Comparison of ENCODE assay signal across 8 cellular contexts in the genomic region with DNA sequence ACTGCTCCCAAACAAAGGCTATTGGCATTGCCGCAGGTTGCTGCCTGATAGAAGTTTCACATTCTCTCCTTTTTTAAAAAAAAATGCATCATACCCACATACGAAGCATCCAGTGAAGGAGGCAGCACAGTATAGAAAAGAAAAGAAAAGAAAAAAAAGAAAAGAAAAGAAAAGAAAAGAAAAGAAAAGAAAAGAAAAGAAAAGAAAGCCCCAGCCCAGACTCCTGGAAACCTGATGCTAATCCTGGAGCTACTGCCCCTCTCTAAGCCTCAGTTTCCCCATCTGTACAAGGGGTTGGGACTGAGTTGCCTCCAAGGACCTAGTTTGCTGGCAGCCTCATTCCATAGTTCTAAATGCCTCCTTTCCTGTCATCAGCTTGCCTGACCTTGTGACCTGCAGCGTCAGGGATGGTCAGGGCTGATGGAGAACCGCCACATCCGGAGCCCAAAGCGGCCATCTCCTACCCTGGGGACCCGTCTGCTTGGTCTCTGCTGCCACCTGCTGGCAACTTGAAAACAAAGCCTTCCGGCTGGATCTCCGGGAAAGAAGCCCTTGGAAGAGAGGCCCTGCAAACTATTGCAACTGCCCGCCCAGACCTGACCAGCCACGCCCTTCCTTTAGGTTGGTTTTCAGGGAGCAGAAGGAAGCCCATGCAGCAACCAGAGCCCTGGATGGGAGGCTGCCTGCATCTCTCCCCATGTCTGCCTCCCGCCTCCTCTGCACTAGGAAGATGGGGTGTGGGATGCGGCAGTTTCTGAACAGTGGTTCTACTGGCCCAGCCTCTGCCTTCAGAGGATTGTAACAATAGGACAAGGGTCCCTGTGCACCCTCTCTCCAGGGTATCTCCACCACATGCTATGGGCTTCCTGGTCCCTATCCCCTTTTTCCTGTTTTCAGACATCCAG. TPM values are rescaled to one million over a fixed set of nuclear protein-coding genes. Genes with fewer than 3 reads are reported as not detected.
DNase-seq lines count a peak whose midpoint lies in the region; ATAC-seq lines count a peak whose summit lies in the region.

No MANE protein-coding gene starts in this region.

- H2BK5ac ChIP-seq in mesendoderm (ENCODE audit: low read length), result no peak overlapping the region

- ATAC-seq in GM19324 (IDR thresholded peaks at IDR 0.05; ENCODE audit: low FRiP score, unreplicated experiment), result no peak

- WGBS in mesendoderm (ENCODE audit: extremely low coverage, insufficient coverage, low lambda C conversion rate), result no CpG with 5 or more reads among the region's 13 CpGs

- no peak overlapping the region for H3K56ac ChIP-seq in mesendoderm (ENCODE audit: low read length)

- H3K4me1 Mint-ChIP-seq in activated CD4-positive, alpha-beta memory T cell treated with anti-CD3 and anti-CD28 coated beads, Interleukin-2, amount 10 ng/mL, durations not matched to agents 7 days and 5 days, result peaks cover 4% of the 10 kb centered on the region

- H3K4me3 ChIP-seq in H7 (ENCODE audit: insufficient read depth, low read depth, low read length), result no peak overlapping the region
- no peak overlapping the region for H3K4me3 ChIP-seq in effector memory CD4-positive, alpha-beta T cell (ENCODE audit: insufficient read depth, low read depth, low read length, poor library complexity, severe bottlenecking)
- no peak overlapping the region for H3K4me3 ChIP-seq in mesendoderm (ENCODE audit: low read length)

- no peak overlapping the region for H3K27ac Mint-ChIP-seq in activated CD4-positive, alpha-beta memory T cell treated with anti-CD3 and anti-CD28 coated beads, Interleukin-2, amount 10 ng/mL, durations not matched to agents 7 days and 5 days

- POLR2A ChIA-PET in activated CD4-positive, alpha-beta memory T cell treated with anti-CD3 and anti-CD28 coated beads, Interleukin-2, amount 10 ng/mL, durations not matched to agents 7 days and 5 days (lab: Charles Lee), result no interaction called here

- DNase-seq in AG20443 (ENCODE audit: low spot score) (peak; percentile 93), H7 (peak; percentile 93), NCI-H82 (lab: John Stamatoyannopoulos, UW) (peak; percentile 92), mesendoderm (peak; percentile 91)
- DNase-seq in activated CD4-positive, alpha-beta memory T cell treated with anti-CD3 and anti-CD28 coated beads, Interleukin-2, amount 10 ng/mL, durations not matched to agents 7 days and 5 days, result peak; percentile 77
- peak; percentile 30 to 62 (median 40) for DNase-seq in effector memory CD4-positive, alpha-beta T cell
- peak; percentile 41 to 68 for DNase-seq in stimulated activated CD8-positive, alpha-beta memory T cell treated with anti-CD3 and anti-CD28 coated beads, Interleukin-2, amount 100 ng/mL, for 48 hours (ENCODE audit: low read depth in 2 of 2)

- H3K27me3 Mint-ChIP-seq in activated CD4-positive, alpha-beta memory T cell treated with anti-CD3 and anti-CD28 coated beads, Interleukin-2, amount 10 ng/mL, durations not matched to agents 7 days and 5 days, result peaks cover 56% of the 10 kb centered on the region

- H3K23ac ChIP-seq in mesendoderm (ENCODE audit: low read length), result no peak overlapping the region

- H3K4ac ChIP-seq in mesendoderm (ENCODE audit: low read depth, low read length), result no peak overlapping the region

- no peak overlapping the region for H2AK5ac ChIP-seq in mesendoderm (ENCODE audit: low read length)

- H3K79me2 ChIP-seq in mesendoderm (ENCODE audit: control insufficient read depth, insufficient read depth, low read length), result no peaks in the 10 kb centered on the region

- H3K27ac ChIP-seq in effector memory CD4-positive, alpha-beta T cell (ENCODE audit: insufficient read depth, low read length, poor library complexity, severe bottlenecking), result no peak overlapping the region
- no peak overlapping the region for H3K27ac ChIP-seq in mesendoderm (ENCODE audit: low read depth, low read length)

- H3K4me3 Mint-ChIP-seq in activated CD4-positive, alpha-beta memory T cell treated with anti-CD3 and anti-CD28 coated beads, Interleukin-2, amount 10 ng/mL, durations not matched to agents 7 days and 5 days, result no peak overlapping the region

- H3K36me3 ChIP-seq in H7 (replicated peaks; ENCODE audit: control insufficient read depth, insufficient read depth, low read length) (no peaks in the 10 kb centered on the region), mesendoderm (ENCODE audit: control insufficient read depth, insufficient read depth, low read length) (no peaks in the 10 kb centered on the region)
- H3K36me3 ChIP-seq in effector memory CD4-positive, alpha-beta T cell (ENCODE audit: control insufficient read depth, insufficient read depth, low read length), result no peaks in the 10 kb centered on the region

- no peak overlapping the region for H3K4me2 ChIP-seq in mesendoderm (ENCODE audit: low read length)

- H2BK15ac ChIP-seq in mesendoderm (replicated peaks; ENCODE audit: low read depth), result no peak overlapping the region

- H3K9me3 ChIP-seq in effector memory CD4-positive, alpha-beta T cell (ENCODE audit: control insufficient read depth, low read length), result no peaks in the 10 kb centered on the region

- H3K79me1 ChIP-seq in mesendoderm (ENCODE audit: low read length), result no peaks in the 10 kb centered on the region

- no peak overlapping the region for H2BK120ac ChIP-seq in mesendoderm (ENCODE audit: low read depth, low read length)

- no peak overlapping the region for H3K9ac ChIP-seq in mesendoderm (ENCODE audit: low read length)

- no peaks in the 10 kb centered on the region for H3K36me3 Mint-ChIP-seq in activated CD4-positive, alpha-beta memory T cell treated with anti-CD3 and anti-CD28 coated beads, Interleukin-2, amount 10 ng/mL, durations not matched to agents 7 days and 5 days (ENCODE audit: low read depth)

- CTCF ChIA-PET in activated CD4-positive, alpha-beta memory T cell treated with anti-CD3 and anti-CD28 coated beads, Interleukin-2, amount 10 ng/mL, durations not matched to agents 7 days and 5 days (lab: Charles Lee), result interaction anchor here (0.7 to 1.4 kb wide), 5 partner anchors 135 to 835 kb away, joined by 3 read pairs; no protein-coding TSS in a partner anchor

- no peaks in the 10 kb centered on the region for H3K27me3 ChIP-seq in H7 (ENCODE audit: control insufficient read depth, insufficient read depth, low read length)
- H3K27me3 ChIP-seq in effector memory CD4-positive, alpha-beta T cell (replicated peaks; ENCODE audit: control insufficient read depth, insufficient read depth, low read length, poor library complexity, severe bottlenecking), result no peaks in the 10 kb centered on the region
- no peaks in the 10 kb centered on the region for H3K27me3 ChIP-seq in mesendoderm (ENCODE audit: insufficient read depth, low read length, poor library complexity)

- H3K9me3 Mint-ChIP-seq in activated CD4-positive, alpha-beta memory T cell treated with anti-CD3 and anti-CD28 coated beads, Interleukin-2, amount 10 ng/mL, durations not matched to agents 7 days and 5 days, result no peaks in the 10 kb centered on the region

- H4K5ac ChIP-seq in mesendoderm (ENCODE audit: low read length), result no peak overlapping the region

- no peak overlapping the region for H3K18ac ChIP-seq in mesendoderm (ENCODE audit: low read length)

- no peak overlapping the region for H4K8ac ChIP-seq in mesendoderm (ENCODE audit: low read depth, low read length)

- H3K4me1 ChIP-seq in effector memory CD4-positive, alpha-beta T cell (ENCODE audit: control insufficient read depth, insufficient read depth, low read length, poor library complexity, severe bottlenecking), result no peaks in the 10 kb centered on the region
- H3K4me1 ChIP-seq in mesendoderm (ENCODE audit: control insufficient read depth, low read depth, low read length), result no peaks in the 10 kb centered on the region

RNA-seq across cellular contexts. Expression of gene AIPL1, which starts 13.0 kb away (rescaled TPM):
- total RNA-seq in H7 (2014; rRNA removed; shearing (Covaris generic)), result 0.11 and 0.28 TPM in 2 replicates
- not detected for total RNA-seq in activated CD4-positive, alpha-beta memory T cell treated with anti-CD3 and anti-CD28 coated beads, Interleukin-2, amount 10 ng/mL, durations not matched to agents 7 days and 5 days
- polyA plus RNA-seq in mesendoderm (2013, experiment 1 of 2), result 0.07 TPM
- 0.08 TPM for polyA plus RNA-seq in mesendoderm (2013, experiment 2 of 2)

RNA-seq across cellular contexts. Expression of gene PIMREG, which starts 22.3 kb away (rescaled TPM):
- 93.6 and 115 TPM in 2 replicates for total RNA-seq in H7 (2014; rRNA removed; shearing (Covaris generic))
- 10 to 100 TPM; 21.2 TPM for total RNA-seq in activated CD4-positive, alpha-beta memory T cell treated with anti-CD3 and anti-CD28 coated beads, Interleukin-2, amount 10 ng/mL, durations not matched to agents 7 days and 5 days
- 52.3 TPM for polyA plus RNA-seq in mesendoderm (2013, experiment 1 of 2)
- polyA plus RNA-seq in mesendoderm (2013, experiment 2 of 2), result 51.2 TPM

Comparison
In these comparisons a context has a peak if more than half of its experiments do, and no peak if none do; other contexts are left out.
1. DNase-seq: peak in every context shown above with its lines; median percentile 93 in AG20443; 93 in H7; 92 in NCI-H82; 91 in mesendoderm; 77 in activated CD4-positive, alpha-beta memory T cell treated with anti-CD3 and anti-CD28 coated beads, Interleukin-2, amount 10 ng/mL, durations not matched to agents 7 days and 5 days; 54 in stimulated activated CD8-positive, alpha-beta memory T cell treated with anti-CD3 and anti-CD28 coated beads, Interleukin-2, amount 100 ng/mL, for 48 hours; 40 in effector memory CD4-positive, alpha-beta T cell.